28 cellular contexts compared by ENCODE assay signal in the genomic region with DNA sequence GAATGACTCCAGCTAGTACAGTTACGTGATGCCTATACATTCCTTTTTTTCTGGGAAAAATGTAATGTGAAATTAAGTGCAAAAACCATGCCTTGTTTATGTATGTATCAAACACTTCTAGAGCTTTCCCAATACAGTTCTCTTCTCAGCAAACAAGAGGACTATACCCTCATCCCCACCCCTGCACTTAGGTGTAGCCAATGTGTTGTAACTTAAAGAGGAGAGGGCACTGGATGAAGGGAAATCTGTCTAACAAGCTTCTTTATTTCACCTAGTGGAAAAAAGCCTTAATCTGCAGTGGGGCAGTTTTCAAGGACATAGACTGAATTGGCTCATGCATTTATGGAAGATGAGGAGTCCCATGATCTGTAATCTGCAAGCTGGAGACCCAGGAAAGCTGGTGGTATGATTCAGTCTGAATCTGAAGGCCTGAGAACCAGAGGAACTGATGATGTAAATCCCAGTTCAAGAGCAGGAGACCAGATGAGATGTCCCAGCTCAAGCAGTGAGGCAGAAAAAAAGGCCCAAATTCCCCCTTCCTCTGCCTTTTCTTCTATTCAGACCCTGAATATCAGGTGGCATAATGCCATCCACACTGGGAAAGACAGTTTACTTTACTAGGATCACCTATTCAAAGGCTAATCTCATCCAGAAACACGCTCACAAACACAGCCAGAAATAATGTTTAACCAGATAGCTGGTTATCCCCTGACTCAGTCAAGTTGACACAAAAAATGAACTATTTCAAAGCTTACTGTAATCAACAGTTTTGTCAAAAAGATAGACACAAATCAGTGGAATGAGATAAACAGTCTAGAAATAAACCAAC. TPM values are rescaled to one million over a fixed set of nuclear protein-coding genes. Genes with fewer than 3 reads are reported as not detected.
DNase-seq lines count a peak whose midpoint lies in the region; ATAC-seq and TF ChIP-seq lines count a peak whose summit lies in the region.
"Had no signal": no experiment of that assay in that cellular context is flagged by ENCODE, and none has a peak within 500 bp of the region (broad histone marks: within the 10 kb centered on the region; RNA-seq: fewer than 3 reads in every experiment).

No MANE protein-coding gene starts in this region.

- no peak overlapping the region for H3K27ac Mint-ChIP-seq in GM23338
- no peak overlapping the region for H3K27ac Mint-ChIP-seq in stimulated activated memory B cell treated with anti-CD40 and anti-IgM and Interleukin-4, amounts not matched to agents 10 μg/mL and 1 μg/mL and 100 μg/mL, for 72 hours
- H3K27ac Mint-ChIP-seq: activated naive CD8-positive, alpha-beta T cell treated with anti-CD3 and anti-CD28 coated beads, Interleukin-2, amount 10 ng/mL, durations not matched to agents 7 days and 5 days; activated T-helper 1 cell treated with anti-CD3 and anti-CD28 coated beads, Interleukin-12 subunit alpha, Interleukin-12 subunit beta, Interleukin-2, Interleukin-4 antibody, amounts not matched to agents 30 ng/mL and 10 ng/mL and 1 ng/mL, durations not matched to agents 14 hours and 24 hours and 36 hours; CD4-positive, alpha-beta T cell; naive thymus-derived CD8-positive, alpha-beta T cell had no signal

- H3K36me3 ChIP-seq in GM23338 (ENCODE audit: insufficient read depth) (no peaks in the 10 kb centered on the region), right lobe of liver (no peaks in the 10 kb centered on the region)
- H3K36me3 ChIP-seq: HAP-1, Peyer's patch, SJCRH30, uterus had no signal

- H3K27ac ChIP-seq in GM23338 (ENCODE audit: low read depth) (peak overlapping the region; percentile 0; the same call in 1 of the 2 replicates), right lobe of liver (peak overlapping the region; percentile 71 to 81 (median 76))
- H3K27ac ChIP-seq: KMS-11, Peyer's patch, SJCRH30, uterus had no signal

- H3K9me3 Mint-ChIP-seq in GM23338: no peaks in the 10 kb centered on the region
- no peaks in the 10 kb centered on the region for H3K9me3 Mint-ChIP-seq in stimulated activated memory B cell treated with anti-CD40 and anti-IgM and Interleukin-4, amounts not matched to agents 10 μg/mL and 1 μg/mL and 100 μg/mL, for 72 hours
- H3K9me3 Mint-ChIP-seq: activated naive CD8-positive, alpha-beta T cell treated with anti-CD3 and anti-CD28 coated beads, Interleukin-2, amount 10 ng/mL, durations not matched to agents 7 days and 5 days; activated T-helper 1 cell treated with anti-CD3 and anti-CD28 coated beads, Interleukin-12 subunit alpha, Interleukin-12 subunit beta, Interleukin-2, Interleukin-4 antibody, amounts not matched to agents 30 ng/mL and 10 ng/mL and 1 ng/mL, durations not matched to agents 14 hours and 24 hours and 36 hours; CD4-positive, alpha-beta T cell; naive thymus-derived CD8-positive, alpha-beta T cell had no signal

- H3K4me3 Mint-ChIP-seq in GM23338: no peak overlapping the region
- no peak overlapping the region for H3K4me3 Mint-ChIP-seq in stimulated activated memory B cell treated with anti-CD40 and anti-IgM and Interleukin-4, amounts not matched to agents 10 μg/mL and 1 μg/mL and 100 μg/mL, for 72 hours
- H3K4me3 Mint-ChIP-seq: activated naive CD8-positive, alpha-beta T cell treated with anti-CD3 and anti-CD28 coated beads, Interleukin-2, amount 10 ng/mL, durations not matched to agents 7 days and 5 days; activated T-helper 1 cell treated with anti-CD3 and anti-CD28 coated beads, Interleukin-12 subunit alpha, Interleukin-12 subunit beta, Interleukin-2, Interleukin-4 antibody, amounts not matched to agents 30 ng/mL and 10 ng/mL and 1 ng/mL, durations not matched to agents 14 hours and 24 hours and 36 hours; CD4-positive, alpha-beta T cell; naive thymus-derived CD8-positive, alpha-beta T cell had no signal

- WGBS in right lobe of liver (ENCODE audit: insufficient coverage, low coverage, low lambda C conversion rate, missing lambda C conversion rate): 64% methylated on average over 2 of the region's 2 CpGs

- H3K4me1 ChIP-seq in GM23338 (ENCODE audit: insufficient read depth) (peaks cover 8% of the 10 kb centered on the region; the same call in 1 of the 2 replicates), right lobe of liver (peaks cover 0 to 45% (median 19%) of the 10 kb centered on the region in 4 donors)
- H3K4me1 ChIP-seq: Peyer's patch, SJCRH30, uterus had no signal

- no peaks in the 10 kb centered on the region for H3K9me3 ChIP-seq in right lobe of liver
- H3K9me3 ChIP-seq: HAP-1, Peyer's patch, SJCRH30, uterus had no signal

- peaks cover 20% of the 10 kb centered on the region for H3K4me1 Mint-ChIP-seq in GM23338
- no peaks in the 10 kb centered on the region for H3K4me1 Mint-ChIP-seq in stimulated activated memory B cell treated with anti-CD40 and anti-IgM and Interleukin-4, amounts not matched to agents 10 μg/mL and 1 μg/mL and 100 μg/mL, for 72 hours
- H3K4me1 Mint-ChIP-seq: activated naive CD8-positive, alpha-beta T cell treated with anti-CD3 and anti-CD28 coated beads, Interleukin-2, amount 10 ng/mL, durations not matched to agents 7 days and 5 days; naive thymus-derived CD8-positive, alpha-beta T cell had no signal

- TF ChIP-seq CTCF in GM23338 (conservative IDR thresholded peaks at IDR 0.05; ENCODE audit: low read depth in 2 of 2) (no peak), epithelial cell of proximal tubule (conservative IDR thresholded peaks at IDR 0.05; ENCODE audit: low read depth, low read length) (no peak), right lobe of liver (IDR thresholded peaks at IDR 0.05) (no peak)

- no peaks in the 10 kb centered on the region for H3K27me3 ChIP-seq in GM23338 (ENCODE audit: insufficient read depth)
- no peaks in the 10 kb centered on the region for H3K27me3 ChIP-seq in right lobe of liver
- H3K27me3 ChIP-seq: Peyer's patch, SJCRH30, uterus had no signal

- no peaks in the 10 kb centered on the region for H3K36me3 Mint-ChIP-seq in GM23338 (ENCODE audit: low read depth)
- no peaks in the 10 kb centered on the region for H3K36me3 Mint-ChIP-seq in stimulated activated memory B cell treated with anti-CD40 and anti-IgM and Interleukin-4, amounts not matched to agents 10 μg/mL and 1 μg/mL and 100 μg/mL, for 72 hours
- H3K36me3 Mint-ChIP-seq: activated naive CD8-positive, alpha-beta T cell treated with anti-CD3 and anti-CD28 coated beads, Interleukin-2, amount 10 ng/mL, durations not matched to agents 7 days and 5 days; naive thymus-derived CD8-positive, alpha-beta T cell had no signal

- no peak for TF ChIP-seq POLR2A in right lobe of liver (IDR thresholded peaks at IDR 0.05)

- H3K4me3 ChIP-seq in GM23338 (no peak overlapping the region), epithelial cell of proximal tubule (ENCODE audit: low read depth, low read length) (no peak overlapping the region), right lobe of liver (no peak overlapping the region)
- H3K4me3 ChIP-seq: HAP-1, Peyer's patch, SJCRH30, uterus had no signal

- ATAC-seq in GM23338 (no peak; the same call in 1 of the 3 replicates), right lobe of liver (peak; percentile 51 to 75 (median 66)), HG02610 (IDR thresholded peaks at IDR 0.05; ENCODE audit: unreplicated experiment) (no peak)
- ATAC-seq in stimulated activated memory B cell treated with anti-CD40 and anti-IgM and Interleukin-4, amounts not matched to agents 10 μg/mL and 1 μg/mL and 100 μg/mL, for 72 hours: no peak
- ATAC-seq: naive thymus-derived CD8-positive, alpha-beta T cell had no signal

- no peaks in the 10 kb centered on the region for H3K79me2 ChIP-seq in GM23338 (replicated peaks; ENCODE audit: insufficient read depth)

- peak overlapping the region; percentile 16; the same call in 1 of the 2 replicates for H2AFZ ChIP-seq in GM23338

- DNase-seq in ACHN: peak; percentile 81
- DNase-seq in GM23338 (ENCODE audit: low spot score): peak; percentile 8
- DNase-seq in epithelial cell of proximal tubule (ENCODE audit: low read depth): peak; percentile 94
- no peak for DNase-seq in right lobe of liver
- no peak for DNase-seq in A172 (ENCODE audit: low spot score)
- DNase-seq in NCI-H1436 treated with DMSO at 0.1 percent for 48 hours (lab: John Stamatoyannopoulos, UW): no peak
- DNase-seq: activated CD4-positive, alpha-beta T cell treated with anti-CD3 and anti-CD28 coated beads for 4 hours; activated naive CD8-positive, alpha-beta T cell treated with anti-CD3 and anti-CD28 coated beads, Interleukin-2, amount 10 ng/mL, durations not matched to agents 7 days and 5 days; CD4-positive, alpha-beta T cell; cerebellar nuclear complex; erythroblast; GF-D8; naive thymus-derived CD8-positive, alpha-beta T cell; NCI-H2029 treated with DMSO at 0.1 percent for 48 hours; NCI-H446 treated with DMSO at 0.1 percent for 48 hours; NK-92 treated with Interleukin-12 subunit alpha and Interleukin-12 subunit beta, amount 100 ng/mL, for 24 hours; Peyer's patch; SJCRH30; substantia nigra; T-helper 1 cell; uterus had no signal

- intact Hi-C loops in right lobe of liver (cut with DNase I): no loop called here

- H3F3A ChIP-seq in GM23338 (replicated peaks; ENCODE audit: low read depth): no peaks in the 10 kb centered on the region

- 0 out of 2 replicates have a peak overlapping the region, but pooled peaks have one; percentile 0 for H3K4me2 ChIP-seq in GM23338
- H3K4me2 ChIP-seq: KMS-11 had no signal

- no peaks in the 10 kb centered on the region for H4K20me1 ChIP-seq in GM23338 (replicated peaks; ENCODE audit: insufficient read depth)

- in situ Hi-C loops in ACHN (cut with HindIII; ENCODE audit: low pct_ligation_motif_present, low pct_unique_long_range_greater_than_20kb, low sequenced_read_pairs): no loop called here

- H3K9me2 ChIP-seq in GM23338 (ENCODE audit: insufficient read depth): no peaks in the 10 kb centered on the region

- H3K27me3 Mint-ChIP-seq in GM23338 (ENCODE audit: insufficient read depth, low read depth, poor library complexity): no peaks in the 10 kb centered on the region
- peaks cover 9% of the 10 kb centered on the region for H3K27me3 Mint-ChIP-seq in stimulated activated memory B cell treated with anti-CD40 and anti-IgM and Interleukin-4, amounts not matched to agents 10 μg/mL and 1 μg/mL and 100 μg/mL, for 72 hours
- H3K27me3 Mint-ChIP-seq: activated naive CD8-positive, alpha-beta T cell treated with anti-CD3 and anti-CD28 coated beads, Interleukin-2, amount 10 ng/mL, durations not matched to agents 7 days and 5 days had no signal

TF ChIP-seq in GM23338, 12 proteins besides CTCF, POLR2A, EP300 and RAD21 (continues in another document):
- TF ChIP-seq POLR2AphosphoS5 (IDR thresholded peaks at IDR 0.05; ENCODE audit: low read depth) (no peak), NANOG (IDR thresholded peaks at IDR 0.05; ENCODE audit: borderline replicate concordance) (no peak)

RNA-seq across cellular contexts. Expression of a gene that starts 25.8 kb away (rescaled TPM):
- 0.27 TPM in 1 of 2 replicates, not detected in the other for total RNA-seq in GM23338 (2014; rRNA removed; shearing (Covaris generic))
- not detected in 2 replicates for polyA plus RNA-seq in GM23338 (2016; fragmentation: Nextera tagmentation; extraction: Ambion mirVana)
- total RNA-seq in epithelial cell of proximal tubule (not detected in 2 replicates), right lobe of liver (10 to 100 TPM in 5 of 6 experiments, 1 to 10 TPM in 1; 9.5 to 31.4 (median 20.8) TPM)
- not detected in 2 replicates for total RNA-seq in A172 (2014; rRNA removed; shearing (Covaris generic))
- total RNA-seq: frontal cortex; naive thymus-derived CD8-positive, alpha-beta T cell; osteocyte; Peyer's patch; SJCRH30; uterus had no signal

RNA-seq across cellular contexts. Expression of a gene that starts 30.7 kb away (rescaled TPM):
- not detected in 2 replicates for total RNA-seq in GM23338 (2014; rRNA removed; shearing (Covaris generic))
- not detected in 2 replicates for polyA plus RNA-seq in GM23338 (2016; fragmentation: Nextera tagmentation; extraction: Ambion mirVana)
- total RNA-seq in epithelial cell of proximal tubule (not detected in 2 replicates), right lobe of liver (10 to 100 TPM; 23.3 to 40.7 (median 33.4) TPM)
- total RNA-seq in A172 (2014; rRNA removed; shearing (Covaris generic)): not detected in 2 replicates
- total RNA-seq: activated naive CD8-positive, alpha-beta T cell treated with anti-CD3 and anti-CD28 coated beads, Interleukin-2, amount 10 ng/mL, durations not matched to agents 7 days and 5 days; CD4-positive, alpha-beta T cell; frontal cortex; naive thymus-derived CD8-positive, alpha-beta T cell; osteocyte; Peyer's patch; SJCRH30; uterus had no signal
- polyA plus RNA-seq: naive thymus-derived CD8-positive, alpha-beta T cell had no signal

Comparison
In these comparisons a context has a peak if more than half of its experiments do, and no peak if none do; other contexts are left out.
1. DNase-seq: peak in ACHN (single experiment), GM23338 (single experiment) and epithelial cell of proximal tubule (single experiment); none in right lobe of liver (0 of 3), A172 (single experiment) and NCI-H1436 treated with DMSO at 0.1 percent for 48 hours (single experiment).
2. ATAC-seq: peak in right lobe of liver (4 of 4); none in GM23338 (single experiment), HG02610 (single experiment) and stimulated activated memory B cell treated with anti-CD40 and anti-IgM and Interleukin-4, amounts not matched to agents 10 μg/mL and 1 μg/mL and 100 μg/mL, for 72 hours (single experiment).
3. RNA of a gene that starts 30.7 kb away (total RNA-seq): 23.3 to 40.7 TPM in right lobe of liver; not detected in GM23338, not detected in epithelial cell of proximal tubule and not detected in A172; every median in the first group is over 10 times any median in the second.